In the genomic region with DNA sequence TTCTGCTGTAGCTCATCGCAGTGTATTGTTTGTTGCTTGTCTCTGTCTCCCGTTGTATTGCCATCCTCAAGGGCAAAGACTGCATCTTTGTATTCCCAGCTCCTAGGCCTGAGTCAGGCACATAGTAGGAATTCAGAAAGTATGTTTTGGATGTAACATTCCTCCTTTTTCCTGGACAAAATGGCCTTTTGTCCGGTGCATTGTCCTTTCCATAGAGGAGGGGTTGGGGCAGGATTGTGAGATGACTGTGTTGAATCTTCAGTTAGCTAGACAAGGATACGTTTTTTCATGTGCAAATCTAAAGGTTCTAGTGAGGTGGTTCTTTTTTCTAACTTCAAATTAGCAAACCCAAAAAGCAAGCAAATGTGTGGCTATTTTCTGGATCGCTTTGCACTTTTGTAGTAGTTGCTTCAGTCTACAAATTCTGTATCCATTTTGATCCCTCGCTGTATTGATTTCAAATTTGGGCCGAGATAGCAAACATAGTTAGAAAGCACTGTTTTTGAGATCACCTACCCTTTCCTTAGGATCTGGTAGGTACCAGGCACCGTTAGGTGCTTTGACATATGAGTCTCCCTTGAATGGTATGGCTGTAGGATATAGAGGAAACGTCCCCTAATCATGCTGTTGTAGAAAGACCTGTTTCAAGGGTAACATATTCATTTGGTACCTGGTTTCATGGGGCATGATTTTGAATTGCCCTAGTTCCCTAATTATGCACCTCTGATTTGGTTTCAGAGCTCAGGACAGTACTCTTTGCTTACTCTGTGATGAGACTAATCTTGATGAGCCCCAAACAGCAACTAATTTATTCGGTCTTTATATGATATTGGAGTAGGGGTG, we compare ENCODE assay signal across 8 cellular contexts. TPM values are rescaled to one million over a fixed set of nuclear protein-coding genes. Genes with fewer than 3 reads are reported as not detected.
DNase-seq lines count a peak whose midpoint lies in the region; ATAC-seq and TF ChIP-seq lines count a peak whose summit lies in the region.

No MANE protein-coding gene starts in this region.

- DNase-seq in EH (ENCODE audit: low read depth) (peak; percentile 31), epithelial cell of prostate (ENCODE audit: low read depth, low spot score) (no peak), osteoblast (ENCODE audit: insufficient read length, low spot score, missing footprints) (no peak), left lobe of liver (ENCODE audit: low spot score) (no peak), SKM-1 (lab: John Stamatoyannopoulos, UW; ENCODE audit: unreplicated experiment) (no peak)

- H3K79me2 ChIP-seq in OCI-LY3 (ENCODE audit: low read length) (peaks cover 59% of the 10 kb centered on the region), osteoblast (ENCODE audit: insufficient read depth, low read length) (peaks cover 59% of the 10 kb centered on the region)

- H3K4me3 ChIP-seq in OCI-LY3 (ENCODE audit: low read length) (peak overlapping the region; percentile 99), osteoblast (ENCODE audit: insufficient read depth, low read length) (peak overlapping the region; percentile 88)

- ATAC-seq in HG03565 (IDR thresholded peaks at IDR 0.05; ENCODE audit: unreplicated experiment) (no peak), left lobe of liver (no peak), GM18907 (IDR thresholded peaks at IDR 0.05; ENCODE audit: unreplicated experiment) (no peak)

- H3K4me2 ChIP-seq in OCI-LY3 (ENCODE audit: low read length) (peak overlapping the region; percentile 96), osteoblast (ENCODE audit: insufficient read depth, low read length) (peak overlapping the region; percentile 80)

- H3K9ac ChIP-seq in OCI-LY3 (ENCODE audit: low read length): peak overlapping the region; percentile 92

- peaks cover 11% of the 10 kb centered on the region for H3K4me1 ChIP-seq in OCI-LY3 (ENCODE audit: low read length)
- peaks cover 19% of the 10 kb centered on the region for H3K4me1 ChIP-seq in osteoblast (ENCODE audit: insufficient read depth, low read length)

- H4K20me1 ChIP-seq in OCI-LY3 (ENCODE audit: insufficient read depth, low read length) (peaks cover 11% of the 10 kb centered on the region), osteoblast (ENCODE audit: insufficient read depth, low read length) (peaks cover 8% of the 10 kb centered on the region)

- H3K27me3 ChIP-seq in OCI-LY3 (ENCODE audit: low read depth, low read length) (no peaks in the 10 kb centered on the region), osteoblast (ENCODE audit: insufficient read depth, low read length) (no peaks in the 10 kb centered on the region)

- H2AFZ ChIP-seq in OCI-LY3 (ENCODE audit: low read depth, low read length): no peak overlapping the region
- peak overlapping the region; percentile 4 for H2AFZ ChIP-seq in osteoblast (ENCODE audit: low read length)

- H3K36me3 ChIP-seq in OCI-LY3 (replicated peaks; ENCODE audit: low read depth, low read length) (peaks cover 19% of the 10 kb centered on the region), osteoblast (ENCODE audit: insufficient read depth, low read length) (peaks cover 10% of the 10 kb centered on the region)

- TF ChIP-seq CTCF in OCI-LY3 (IDR thresholded peaks at IDR 0.05; ENCODE audit: low read depth, low read length) (no peak), osteoblast (IDR thresholded peaks at IDR 0.05; ENCODE audit: extremely low read depth, low read depth, low read length) (no peak)

- H3K27ac ChIP-seq in OCI-LY3 (ENCODE audit: low read length): no peak overlapping the region
- H3K27ac ChIP-seq in epithelial cell of prostate: peak overlapping the region; percentile 65
- H3K27ac ChIP-seq in osteoblast (ENCODE audit: low read depth, low read length): peak overlapping the region; percentile 92

- H3K9me3 ChIP-seq in OCI-LY3 (ENCODE audit: insufficient read depth, low read length): no peaks in the 10 kb centered on the region
- no peaks in the 10 kb centered on the region for H3K9me3 ChIP-seq in osteoblast (ENCODE audit: low read depth, low read length)

RNA-seq across cellular contexts. Expression of gene PPP1R8, which starts 1.2 kb away (rescaled TPM):
- 29.7 and 34.2 TPM in 2 replicates for total RNA-seq in osteoblast
- 10.2 TPM for total RNA-seq in left lobe of liver

RNA-seq across cellular contexts. Expression of gene THEMIS2, which starts 40.6 kb away (rescaled TPM):
- total RNA-seq in osteoblast (16.8 and 17.4 TPM in 2 replicates), left lobe of liver (4.3 TPM)

RNA-seq across cellular contexts. Expression of gene STX12, which starts 58.8 kb away (rescaled TPM):
- total RNA-seq in osteoblast (61.6 and 67.0 TPM in 2 replicates), left lobe of liver (14.4 TPM)
